11 cellular contexts compared by ENCODE assay signal in the genomic region with DNA sequence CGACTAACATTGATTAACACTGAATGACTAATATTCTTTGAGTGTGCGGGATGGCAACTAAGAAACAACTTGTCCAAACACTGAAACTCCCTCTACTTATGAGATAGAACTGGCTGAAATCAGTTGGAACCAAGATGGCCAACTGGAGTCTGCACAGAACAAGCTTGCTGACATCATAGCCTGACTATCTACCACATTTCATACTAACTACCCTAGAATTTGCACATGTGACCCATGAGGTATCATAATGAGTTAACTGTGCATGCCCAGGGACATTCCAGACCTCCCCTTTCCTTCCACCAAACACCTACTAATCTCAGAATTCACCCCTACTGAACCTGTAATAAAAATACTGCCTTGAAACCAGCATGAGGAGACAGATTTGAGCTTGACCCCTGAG. TPM values are rescaled to one million over a fixed set of nuclear protein-coding genes. Genes with fewer than 3 reads are reported as not detected.
DNase-seq lines count a peak whose midpoint lies in the region; ATAC-seq and TF ChIP-seq lines count a peak whose summit lies in the region.
"Had no signal": no experiment of that assay in that cellular context is flagged by ENCODE, and none has a peak within 500 bp of the region (broad histone marks: within the 10 kb centered on the region; RNA-seq: fewer than 3 reads in every experiment).

No MANE protein-coding gene starts in this region.

- TF ChIP-seq CTCF in epithelial cell of esophagus (IDR thresholded peaks at IDR 0.05; ENCODE audit: insufficient read depth, low read depth, low read length, missing control alignments) (no peak), smooth muscle cell (IDR thresholded peaks at IDR 0.05; ENCODE audit: borderline replicate concordance, insufficient read depth, poor library complexity, severe bottlenecking) (no peak)

- no peak for DNase-seq in activated CD4-positive, CD25-positive, alpha-beta regulatory T cell (lab: John Stamatoyannopoulos, UW)
- DNase-seq in epithelial cell of esophagus (ENCODE audit: low read depth) (peak; percentile 13), Karpas-422 (no peak), smooth muscle cell (lab: John Stamatoyannopoulos, UW; ENCODE audit: unreplicated experiment) (no peak)
- DNase-seq: 8988T, Kasumi-1, mucosa of descending colon had no signal

- H3K36me3 ChIP-seq in Karpas-422 (ENCODE audit: insufficient read depth, low read length) = peaks cover 77% of the 10 kb centered on the region
- H3K36me3 ChIP-seq in smooth muscle cell (ENCODE audit: low read depth) = no peaks in the 10 kb centered on the region

- H3K9me2 ChIP-seq in Karpas-422 (replicated peaks; ENCODE audit: insufficient read depth, low read length) = no peaks in the 10 kb centered on the region

- WGBS in smooth muscle cell (ENCODE audit: low lambda C conversion rate) = 96% methylated on average over 2 of the region's 2 CpGs

- H3K27me3 ChIP-seq in Karpas-422 (ENCODE audit: low read length) (no peaks in the 10 kb centered on the region), smooth muscle cell (ENCODE audit: low read depth) (no peaks in the 10 kb centered on the region)

- no peaks in the 10 kb centered on the region for H3K9me3 ChIP-seq in Karpas-422 (ENCODE audit: low read length)
- H3K9me3 ChIP-seq in smooth muscle cell (replicated peaks; ENCODE audit: low read depth) = no peaks in the 10 kb centered on the region
- H3K9me3 ChIP-seq: mucosa of descending colon had no signal

- H3K4me1 ChIP-seq in Karpas-422 (ENCODE audit: low read length) = no peaks in the 10 kb centered on the region
- H3K4me1 ChIP-seq in smooth muscle cell (ENCODE audit: low read depth) = peaks cover 26% of the 10 kb centered on the region

- H3K4me3 ChIP-seq in epithelial cell of esophagus (ENCODE audit: low read length) (no peak overlapping the region), Karpas-422 (ENCODE audit: low read length) (no peak overlapping the region), smooth muscle cell (no peak overlapping the region)
- H3K4me3 ChIP-seq: mucosa of descending colon had no signal

- no peaks in the 10 kb centered on the region for H3F3A ChIP-seq in smooth muscle cell (ENCODE audit: low read depth)

- H3K27ac ChIP-seq in Karpas-422 (ENCODE audit: low read length) (no peak overlapping the region), smooth muscle cell (ENCODE audit: low read depth) (no peak overlapping the region)

- H2AFZ ChIP-seq in Karpas-422 (ENCODE audit: low read length) (no peak overlapping the region), smooth muscle cell (ENCODE audit: low read depth) (no peak overlapping the region)

- ATAC-seq in activated CD4-positive, CD25-positive, alpha-beta regulatory T cell treated with anti-CD3 and anti-CD28 coated beads, Interleukin-2, amount 50 U/mL, for 24 hours = peak; percentile 85 to 93
- ATAC-seq in GM21717 (IDR thresholded peaks at IDR 0.05; ENCODE audit: unreplicated experiment) = peak; percentile 77
- ATAC-seq in HG03520 (IDR thresholded peaks at IDR 0.05; ENCODE audit: unreplicated experiment) = peak; percentile 63
- no peak for ATAC-seq in GM19455 (IDR thresholded peaks at IDR 0.05; ENCODE audit: unreplicated experiment)
- ATAC-seq: mucosa of descending colon had no signal

- H3K9ac ChIP-seq in Karpas-422 (ENCODE audit: low read length) = no peak overlapping the region
- H3K9ac ChIP-seq in smooth muscle cell (ENCODE audit: low read depth) = no peak overlapping the region

- H3K4me2 ChIP-seq in Karpas-422 (ENCODE audit: low read depth, low read length, poor library complexity, severe bottlenecking) (no peak overlapping the region), smooth muscle cell (no peak overlapping the region)

- H4K20me1 ChIP-seq in Karpas-422 (ENCODE audit: insufficient read depth, low read depth, low read length) (no peaks in the 10 kb centered on the region), smooth muscle cell (ENCODE audit: low read depth) (peaks cover 62% of the 10 kb centered on the region)

- H3K79me2 ChIP-seq in Karpas-422 (ENCODE audit: low read length) (peaks cover 98% of the 10 kb centered on the region), smooth muscle cell (ENCODE audit: low read depth) (peaks cover 23% of the 10 kb centered on the region)

RNA-seq across cellular contexts. Expression of gene PHIP, which starts 43.2 kb away (rescaled TPM):
- total RNA-seq in Karpas-422 (2014; rRNA removed; shearing (Covaris generic); ENCODE audit: low replicate concordance) = 27.6 and 52.4 TPM in 2 replicates
- total RNA-seq in smooth muscle cell = 29.4 and 32.6 TPM in 2 replicates
- 7.8 and 9.2 TPM in 2 replicates for polyA plus RNA-seq in smooth muscle cell
